ENCODE assay signal across 1 cellular context in the genomic region with DNA sequence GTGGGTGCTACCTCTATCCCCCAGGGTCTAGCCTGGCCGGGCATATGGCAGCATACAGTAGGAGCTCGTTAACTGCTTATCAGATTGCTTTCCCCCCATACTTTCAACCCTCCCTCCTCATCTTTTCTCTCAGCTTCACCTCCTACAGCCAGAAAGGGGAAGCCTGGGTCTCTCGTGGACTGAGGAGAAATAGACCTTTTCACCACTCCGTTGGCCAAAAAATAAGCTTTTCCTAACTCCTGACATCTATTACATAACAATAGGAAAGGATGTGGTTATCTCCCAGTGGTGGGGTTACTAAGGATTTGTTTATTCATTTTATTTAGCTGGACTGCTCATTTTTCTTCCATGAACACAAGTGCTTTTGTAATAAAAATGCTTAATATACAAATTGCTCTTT.
A peak's percentile ranks its signal among the peaks of the same experiment; 100 is the strongest.
TF ChIP-seq lines count a peak whose summit lies in the region.

No MANE protein-coding gene starts in this region.

TF ChIP-seq in K562, 482 proteins besides CTCF, POLR2A, EP300 and RAD21:
- TF ChIP-seq ZKSCAN8 (CRISPR knock-in tag; IDR thresholded peaks at IDR 0.05) (peak; percentile 50; the same call in 1 of the 2 replicates), ZNF134 (CRISPR knock-in tag; conservative IDR thresholded peaks at IDR 0.05) (no peak), BCLAF1 (IDR thresholded peaks at IDR 0.05; ENCODE audit: borderline replicate concordance in 1 of 2, control insufficient read depth in 1 of 2, low read depth in 2 of 2, low read length in 1 of 2) (no peak), SP2 (IDR thresholded peaks at IDR 0.05; ENCODE audit: extremely low read depth, low read depth, low read length, poor library complexity, severe bottlenecking) (no peak)
